2 cellular contexts compared by ENCODE assay signal in the genomic region with DNA sequence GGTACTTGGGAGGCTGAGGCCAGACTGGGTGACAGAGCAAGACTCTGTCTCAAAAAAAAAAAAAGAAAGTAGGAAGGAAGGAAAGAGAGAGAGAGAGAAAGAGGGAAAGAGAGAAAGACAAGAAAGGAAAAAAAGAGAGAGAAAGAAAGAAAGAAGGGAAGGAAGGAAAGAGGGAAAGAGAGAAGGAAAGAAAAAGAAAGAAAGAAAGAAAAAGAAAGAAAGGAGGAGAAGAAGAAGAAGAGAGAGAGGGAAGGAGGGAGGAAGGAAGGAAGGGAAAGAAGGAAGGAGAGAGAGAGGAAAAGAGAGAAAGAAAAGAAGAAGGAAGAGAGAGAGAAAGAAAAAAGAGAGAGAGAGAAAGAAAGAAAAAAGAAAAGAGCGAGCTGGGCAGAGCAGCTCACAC.
TF ChIP-seq lines count a peak whose summit lies in the region.

No MANE protein-coding gene starts in this region.

TF ChIP-seq in HEK293, 187 proteins besides CTCF, POLR2A, EP300 and RAD21 (continued from another document):
- TF ChIP-seq, protein P1, sequence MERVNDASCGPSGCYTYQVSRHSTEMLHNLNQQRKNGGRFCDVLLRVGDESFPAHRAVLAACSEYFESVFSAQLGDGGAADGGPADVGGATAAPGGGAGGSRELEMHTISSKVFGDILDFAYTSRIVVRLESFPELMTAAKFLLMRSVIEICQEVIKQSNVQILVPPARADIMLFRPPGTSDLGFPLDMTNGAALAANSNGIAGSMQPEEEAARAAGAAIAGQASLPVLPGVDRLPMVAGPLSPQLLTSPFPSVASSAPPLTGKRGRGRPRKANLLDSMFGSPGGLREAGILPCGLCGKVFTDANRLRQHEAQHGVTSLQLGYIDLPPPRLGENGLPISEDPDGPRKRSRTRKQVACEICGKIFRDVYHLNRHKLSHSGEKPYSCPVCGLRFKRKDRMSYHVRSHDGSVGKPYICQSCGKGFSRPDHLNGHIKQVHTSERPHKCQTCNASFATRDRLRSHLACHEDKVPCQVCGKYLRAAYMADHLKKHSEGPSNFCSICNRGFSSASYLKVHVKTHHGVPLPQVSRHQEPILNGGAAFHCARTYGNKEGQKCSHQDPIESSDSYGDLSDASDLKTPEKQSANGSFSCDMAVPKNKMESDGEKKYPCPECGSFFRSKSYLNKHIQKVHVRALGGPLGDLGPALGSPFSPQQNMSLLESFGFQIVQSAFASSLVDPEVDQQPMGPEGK (tag by site-specific recombination; IDR thresholded peaks at IDR 0.05) = no peak
- no peak for TF ChIP-seq ZNF555 (tag by site-specific recombination; conservative IDR thresholded peaks at IDR 0.05)
- TF ChIP-seq, protein P2, sequence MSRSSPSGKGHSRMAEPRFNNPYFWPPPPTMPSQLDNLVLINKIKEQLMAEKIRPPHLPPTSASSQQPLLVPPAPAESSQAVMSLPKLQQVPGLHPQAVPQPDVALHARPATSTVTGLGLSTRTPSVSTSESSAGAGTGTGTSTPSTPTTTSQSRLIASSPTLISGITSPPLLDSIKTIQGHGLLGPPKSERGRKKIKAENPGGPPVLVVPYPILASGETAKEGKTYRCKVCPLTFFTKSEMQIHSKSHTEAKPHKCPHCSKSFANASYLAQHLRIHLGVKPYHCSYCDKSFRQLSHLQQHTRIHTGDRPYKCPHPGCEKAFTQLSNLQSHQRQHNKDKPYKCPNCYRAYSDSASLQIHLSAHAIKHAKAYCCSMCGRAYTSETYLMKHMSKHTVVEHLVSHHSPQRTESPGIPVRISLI (tag by site-specific recombination; IDR thresholded peaks at IDR 0.05) = no peak
- TF ChIP-seq KLF8 (tag by site-specific recombination; IDR thresholded peaks at IDR 0.05) = no peak
- no peak for TF ChIP-seq ZNF19 (tag by site-specific recombination; IDR thresholded peaks at IDR 0.05; ENCODE audit: low read depth)
- peak; percentile 93 for TF ChIP-seq PRDM1 (tag by site-specific recombination; IDR thresholded peaks at IDR 0.05)
- peak; percentile 99 for TF ChIP-seq ZNF366 (tag by site-specific recombination; conservative IDR thresholded peaks at IDR 0.05)
- TF ChIP-seq ZNF175 (tag by site-specific recombination; IDR thresholded peaks at IDR 0.05) = no peak
- TF ChIP-seq ZNF777 (tag by site-specific recombination; IDR thresholded peaks at IDR 0.05; ENCODE audit: borderline replicate concordance) = no peak
- peak; percentile 89 for TF ChIP-seq ZNF596 (tag by site-specific recombination; IDR thresholded peaks at IDR 0.05)
- no peak for TF ChIP-seq ZFP37 (tag by site-specific recombination; IDR thresholded peaks at IDR 0.05)
- no peak for TF ChIP-seq ZNF48 (tag by site-specific recombination; IDR thresholded peaks at IDR 0.05)
- TF ChIP-seq, protein P3, sequence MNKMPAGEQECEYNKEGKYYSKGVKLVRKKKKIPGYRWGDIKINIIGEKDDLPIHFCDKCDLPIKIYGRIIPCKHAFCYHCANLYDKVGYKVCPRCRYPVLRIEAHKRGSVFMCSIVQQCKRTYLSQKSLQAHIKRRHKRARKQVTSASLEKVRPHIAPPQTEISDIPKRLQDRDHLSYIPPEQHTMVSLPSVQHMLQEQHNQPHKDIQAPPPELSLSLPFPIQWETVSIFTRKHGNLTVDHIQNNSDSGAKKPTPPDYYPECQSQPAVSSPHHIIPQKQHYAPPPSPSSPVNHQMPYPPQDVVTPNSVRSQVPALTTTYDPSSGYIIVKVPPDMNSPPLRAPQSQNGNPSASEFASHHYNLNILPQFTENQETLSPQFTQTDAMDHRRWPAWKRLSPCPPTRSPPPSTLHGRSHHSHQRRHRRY (tag by site-specific recombination; IDR thresholded peaks at IDR 0.05) = no peak
- TF ChIP-seq ZNF776 (tag by site-specific recombination; IDR thresholded peaks at IDR 0.05; ENCODE audit: borderline replicate concordance) = no peak

TF ChIP-seq in WTC11, 78 proteins besides CTCF, POLR2A, EP300 and RAD21 (continued from another document):
- TF ChIP-seq ATF2 (CRISPR knock-in tag; IDR thresholded peaks at IDR 0.05; ENCODE audit: borderline replicate concordance, low read depth) (no peak), ZNF219 (CRISPR knock-in tag; IDR thresholded peaks at IDR 0.05; ENCODE audit: borderline replicate concordance) (no peak)
TF ChIP-seq in WTC11: peak in this region for 1.
